Comparison of ENCODE assay signal across 10 cellular contexts in genomic region chr4:153512952-153513500, GRCh38. TPM values are rescaled to one million over a fixed set of nuclear protein-coding genes. Genes with fewer than 3 reads are reported as not detected.
A peak's percentile ranks its signal among the peaks of the same experiment; 100 is the strongest.
DNase-seq lines count a peak whose midpoint lies in the region; ATAC-seq, FAIRE-seq and TF ChIP-seq lines count a peak whose summit lies in the region.
"Had no signal": no experiment of that assay in that cellular context is flagged by ENCODE, and none has a peak within 500 bp of the region (broad histone marks: within the 10 kb centered on the region; RNA-seq: fewer than 3 reads in every experiment).

No MANE protein-coding gene starts in this region.

- peaks cover 4 to 44% (median 7%) of the 10 kb centered on the region in 3 donors for H3K36me3 Mint-ChIP-seq in CD8-positive, alpha-beta memory T cell

- H3K56ac ChIP-seq in IMR-90 (ENCODE audit: extremely low read depth, insufficient read depth, low read length) = 0 out of 2 replicates have a peak overlapping the region, but pooled peaks have one; percentile 37

- H3K4ac ChIP-seq in IMR-90 (ENCODE audit: low read depth, low read length) = peak overlapping the region; percentile 82

- peak overlapping the region; percentile 64 for H2BK20ac ChIP-seq in IMR-90 (ENCODE audit: low read depth, low read length)

- peak overlapping the region; percentile 68; the same call in 1 of the 2 replicates for H3K23ac ChIP-seq in IMR-90 (ENCODE audit: low read depth, low read length)

- peak overlapping the region; percentile 43 for H2BK5ac ChIP-seq in IMR-90 (ENCODE audit: low read depth, low read length, poor library complexity, severe bottlenecking)

- in situ Hi-C loops in IMR-90 (cut with MboI; ENCODE audit: low sequenced_read_pairs) = no loop called here

- no peak overlapping the region for H3K4me3 Mint-ChIP-seq in CD8-positive, alpha-beta memory T cell

- H4K20me1 ChIP-seq in IMR-90 (ENCODE audit: insufficient read depth, low read length) (no peaks in the 10 kb centered on the region; the same call in 1 of the 2 replicates), endothelial cell of umbilical vein (replicated peaks; ENCODE audit: control insufficient read depth, extremely low read depth, insufficient read depth, low read length) (no peaks in the 10 kb centered on the region)

- TF ChIP-seq POLR2A in IMR-90 (IDR thresholded peaks at IDR 0.05; ENCODE audit: low read depth, low read length) = no peak
- no peak for TF ChIP-seq POLR2A in endothelial cell of umbilical vein (IDR thresholded peaks at IDR 0.05; ENCODE audit: low read depth, low read length)
- no peak for TF ChIP-seq POLR2A in sigmoid colon (IDR thresholded peaks at IDR 0.05)

- POLR2A ChIA-PET in CD8-positive, alpha-beta memory T cell (lab: Charles Lee) = no interaction called here
- POLR2A ChIA-PET in IMR-90 (lab: Charles Lee; ENCODE audit: unreplicated experiment) (no interaction called here), endothelial cell of umbilical vein (lab: Charles Lee) (no interaction called here)

- no peaks in the 10 kb centered on the region for H3K36me3 ChIP-seq in CD8-positive, alpha-beta memory T cell (ENCODE audit: insufficient read depth, low read length)
- no peaks in the 10 kb centered on the region for H3K36me3 ChIP-seq in IMR-90 (ENCODE audit: control insufficient read depth, insufficient read depth, low read length)
- H3K36me3 ChIP-seq in endothelial cell of umbilical vein (ENCODE audit: control insufficient read depth in 2 of 2, extremely low read depth in 1 of 2, insufficient read depth in 2 of 2, low read length in 2 of 2) = no peaks in the 10 kb centered on the region
- H3K36me3 ChIP-seq in sigmoid colon = peaks cover 0 to 6% (median 0%) of the 10 kb centered on the region in 4 donors
- H3K36me3 ChIP-seq: Peyer's patch had no signal

- peaks cover 7% of the 10 kb centered on the region for H3K79me2 ChIP-seq in endothelial cell of umbilical vein (ENCODE audit: control insufficient read depth, insufficient read depth, low read length)

- H3K27me3 Mint-ChIP-seq in CD8-positive, alpha-beta memory T cell = no peaks in the 10 kb centered on the region

- H3K27me3 ChIP-seq in CD8-positive, alpha-beta memory T cell (ENCODE audit: insufficient read depth, low read length, poor library complexity, severe bottlenecking) = no peaks in the 10 kb centered on the region
- H3K27me3 ChIP-seq in IMR-90 (ENCODE audit: control insufficient read depth, insufficient read depth, low read length) = no peaks in the 10 kb centered on the region
- H3K27me3 ChIP-seq in endothelial cell of umbilical vein (ENCODE audit: control insufficient read depth in 2 of 2, insufficient read depth in 2 of 2, low read length in 2 of 2) = no peaks in the 10 kb centered on the region
- no peaks in the 10 kb centered on the region for H3K27me3 ChIP-seq in sigmoid colon
- H3K27me3 ChIP-seq: Peyer's patch had no signal

- WGBS in IMR-90 (ENCODE audit: extremely low coverage in 2 of 2, insufficient read length in 1 of 2), 2 experiments = no CpG with 5 or more reads among the region's 3 CpGs
- WGBS in sigmoid colon, 2 donors = 83 to 89% methylated on average over 3 of the region's 3 CpGs

- H3K79me1 ChIP-seq in IMR-90 (ENCODE audit: low read depth in 1 of 2, low read length in 2 of 2) = peaks cover 4 to 9% of the 10 kb centered on the region in 2 experiments; a peak in 2 of 4 replicates

- no peak overlapping the region for H3K4me3 ChIP-seq in CD8-positive, alpha-beta memory T cell (ENCODE audit: low read length)
- H3K4me3 ChIP-seq in IMR-90 (ENCODE audit: insufficient read depth, low read depth, low read length) = no peak overlapping the region
- no peak overlapping the region for H3K4me3 ChIP-seq in endothelial cell of umbilical vein (replicated peaks in 1 of 3; ENCODE audit: insufficient read depth in 1 of 3, low read depth in 1 of 3, low read length in 3 of 3)
- no peak overlapping the region for H3K4me3 ChIP-seq in sigmoid colon
- H3K4me3 ChIP-seq: Peyer's patch had no signal

- peaks cover 52 to 74% (median 73%) of the 10 kb centered on the region in 3 donors for H3K4me1 Mint-ChIP-seq in CD8-positive, alpha-beta memory T cell

- H3K4me2 ChIP-seq in IMR-90 (ENCODE audit: low read depth, low read length) = no peak overlapping the region
- H3K4me2 ChIP-seq in endothelial cell of umbilical vein (ENCODE audit: insufficient read depth, low read length) = peak overlapping the region; percentile 59

- H3K9me1 ChIP-seq in IMR-90 (ENCODE audit: insufficient read depth, low read length) (peaks cover 4% of the 10 kb centered on the region; the same call in 1 of the 2 replicates), endothelial cell of umbilical vein (replicated peaks; ENCODE audit: control insufficient read depth, extremely low read depth, insufficient read depth, low read length) (no peaks in the 10 kb centered on the region)

- H2BK120ac ChIP-seq in IMR-90 (ENCODE audit: low read depth, low read length) = peak overlapping the region; percentile 59

- H2BK15ac ChIP-seq in IMR-90 (ENCODE audit: low read depth, low read length) = peak overlapping the region; percentile 35; the same call in 1 of the 3 replicates

- H4K91ac ChIP-seq in IMR-90 (ENCODE audit: insufficient read depth, low read depth, low read length) = peak overlapping the region; percentile 66

- no peaks in the 10 kb centered on the region for H3K9me3 Mint-ChIP-seq in CD8-positive, alpha-beta memory T cell

- peak overlapping the region in 7 of 8 donors; percentile 7 to 66 (median 23) for H3K27ac Mint-ChIP-seq in CD8-positive, alpha-beta memory T cell

- H2AK9ac ChIP-seq in IMR-90 (replicated peaks; ENCODE audit: low read depth, low read length, poor library complexity) = no peak overlapping the region

- no peak for DNase-seq in CD8-positive, alpha-beta memory T cell
- DNase-seq in IMR-90 (peak; percentile 49), endothelial cell of umbilical vein (ENCODE audit: low read depth, low spot score) (no peak), sigmoid colon (no peak), activated gamma-delta T cell treated with Interleukin-2 at 50 U/mL for 16 hours (no peak), NCI-H774 (lab: John Stamatoyannopoulos, UW) (no peak), substantia nigra (lab: John Stamatoyannopoulos, UW) (no peak)
- DNase-seq: activated effector memory CD4-positive, alpha-beta T cell treated with anti-CD3 and anti-CD28 coated beads, Interleukin-2, amount 50 U/mL, for 16 hours; NCI-H2029; Peyer's patch had no signal

- CTCF ChIA-PET in CD8-positive, alpha-beta memory T cell (lab: Charles Lee) = no interaction called here
- CTCF ChIA-PET in IMR-90 (lab: Yijun Ruan, JAX) (no interaction called here), endothelial cell of umbilical vein (lab: Charles Lee) (interaction anchor here (1.2 to 1.4 kb wide), 3 partner anchors 23 to 61 kb away, joined by 3 to 6 read pairs (median 4); no protein-coding TSS in a partner anchor)

- H3K9ac ChIP-seq in IMR-90 (ENCODE audit: low read depth, low read length) = no peak overlapping the region
- H3K9ac ChIP-seq in endothelial cell of umbilical vein (replicated peaks; ENCODE audit: extremely low read depth, insufficient read depth, low read length) = no peak overlapping the region

- TF ChIP-seq CTCF in IMR-90 (conservative IDR thresholded peaks at IDR 0.05; ENCODE audit: low read depth, low read length) (no peak), endothelial cell of umbilical vein (IDR thresholded peaks at IDR 0.05; ENCODE audit: extremely low read depth in 1 of 2, insufficient read depth in 1 of 2, low read depth in 1 of 2, low read length in 2 of 2) (no peak), sigmoid colon (IDR thresholded peaks at IDR 0.05) (no peak)

- no peak overlapping the region for H3K27ac ChIP-seq in CD8-positive, alpha-beta memory T cell (ENCODE audit: low read depth, low read length)
- H3K27ac ChIP-seq in IMR-90 (ENCODE audit: insufficient read depth, low read length) = no peak overlapping the region
- peak overlapping the region; percentile 82 for H3K27ac ChIP-seq in endothelial cell of umbilical vein (ENCODE audit: insufficient read depth, low read depth, low read length)
- peak overlapping the region in 3 of 4 donors; percentile 11 to 58 (median 21) for H3K27ac ChIP-seq in sigmoid colon
- H3K27ac ChIP-seq in substantia nigra (ENCODE audit: low read depth, low read length, poor library complexity, severe bottlenecking) = no peak overlapping the region

- dilution Hi-C loops in IMR-90 (cut with HindIII; ENCODE audit: low sequenced_read_pairs, unreplicated experiment) = no loop called here
- dilution Hi-C loops in endothelial cell of umbilical vein (cut with MboI; ENCODE audit: extremely low pct_ligation_motif_present, low sequenced_read_pairs) = no loop called here

- no peak overlapping the region for H4K5ac ChIP-seq in IMR-90 (ENCODE audit: low read depth, low read length)

- peak; percentile 40 for ATAC-seq in IMR-90 (ENCODE audit: low read depth)

- H2AK5ac ChIP-seq in IMR-90 (ENCODE audit: low read depth, low read length) = no peak overlapping the region

- H2AFZ ChIP-seq in IMR-90 (replicated peaks; ENCODE audit: low read length, poor library complexity) (no peak overlapping the region), endothelial cell of umbilical vein (ENCODE audit: low read depth, low read length) (no peak overlapping the region)

- TF ChIP-seq RAD21 in IMR-90 (IDR thresholded peaks at IDR 0.05; ENCODE audit: low read length) = no peak

- intact Hi-C loops in IMR-90 (cut with micrococcal nuclease) = no loop called here
- intact Hi-C loops in endothelial cell of umbilical vein (cut with micrococcal nuclease) = loop anchor here (1.0 kb wide), 1 partner anchor 23 kb away; no protein-coding TSS in a partner anchor
- intact Hi-C loops in sigmoid colon (cut with DNase I) = no loop called here

- H3K18ac ChIP-seq in IMR-90 (ENCODE audit: low read depth, low read length) = peak overlapping the region; percentile 22; the same call in 1 of the 2 replicates

- no peaks in the 10 kb centered on the region for H3K9me3 ChIP-seq in CD8-positive, alpha-beta memory T cell (ENCODE audit: low read length)
- H3K9me3 ChIP-seq in IMR-90 (ENCODE audit: control insufficient read depth, insufficient read depth, low read length) = no peaks in the 10 kb centered on the region
- no peaks in the 10 kb centered on the region for H3K9me3 ChIP-seq in endothelial cell of umbilical vein (replicated peaks; ENCODE audit: control insufficient read depth, insufficient read depth, low read length)
- H3K9me3 ChIP-seq in sigmoid colon = no peaks in the 10 kb centered on the region
- H3K9me3 ChIP-seq: Peyer's patch had no signal

- no peak for FAIRE-seq in endothelial cell of umbilical vein (lab: Jason Lieb, UNC)

- peaks cover 33% of the 10 kb centered on the region for H3K4me1 ChIP-seq in CD8-positive, alpha-beta memory T cell (ENCODE audit: insufficient read depth, low read length)
- H3K4me1 ChIP-seq in IMR-90 (ENCODE audit: control insufficient read depth, insufficient read depth, low read length) = peaks cover 4% of the 10 kb centered on the region; the same call in 1 of the 2 replicates
- peaks cover 18% of the 10 kb centered on the region for H3K4me1 ChIP-seq in endothelial cell of umbilical vein (ENCODE audit: control insufficient read depth, extremely low read depth, insufficient read depth, low read length)
- H3K4me1 ChIP-seq in sigmoid colon = peaks cover 0 to 25% (median 17%) of the 10 kb centered on the region in 4 donors
- H3K4me1 ChIP-seq: Peyer's patch had no signal

- peak overlapping the region in 1 of 2 experiments; percentile 32; a peak in 2 of 4 replicates for H4K8ac ChIP-seq in IMR-90 (ENCODE audit: low read depth in 2 of 2, low read length in 2 of 2)

- no peak for TF ChIP-seq EP300 in sigmoid colon (IDR thresholded peaks at IDR 0.05)

- BruUV-seq in IMR-90 (replicated peaks; lab: Mats Ljungman, UMichigan) (no TSS peak), endothelial cell of umbilical vein (replicated peaks; lab: Mats Ljungman, UMichigan) (no TSS peak)

- peak overlapping the region; percentile 76; the same call in 1 of the 2 replicates for H3K14ac ChIP-seq in IMR-90 (replicated peaks; ENCODE audit: low read depth, low read length)

RNA-seq across cellular contexts. Expression of gene TMEM131L, which starts 46.9 kb away (rescaled TPM):
- 10 to 100 TPM; 28.1 to 29.6 TPM for total RNA-seq in CD8-positive, alpha-beta memory T cell
- 28.6 TPM for polyA plus RNA-seq in CD8-positive, alpha-beta memory T cell
- total RNA-seq in IMR-90 (2012; rRNA removed) = 16.1 and 23.8 TPM in 2 replicates
- polyA plus RNA-seq in IMR-90 (2012; rRNA removed) = 8.2 and 8.4 TPM in 2 replicates
- polyA plus RNA-seq in IMR-90 (2012; cell fraction: cytosol; rRNA removed) = 3.9 and 4.9 TPM in 2 replicates
- 10.1 and 26.3 TPM in 2 replicates for polyA plus RNA-seq in IMR-90 (2012; cell fraction: nucleus; rRNA removed; ENCODE audit: low replicate concordance)
- 19.1 and 21.2 TPM in 2 replicates for total RNA-seq in endothelial cell of umbilical vein
- 7.2 and 7.7 TPM in 2 replicates for polyA plus RNA-seq in endothelial cell of umbilical vein
- 6.5 and 7.5 TPM in 2 replicates for polyA plus RNA-seq in endothelial cell of umbilical vein (2011; cell fraction: cytosol; rRNA removed)
- polyA plus RNA-seq in endothelial cell of umbilical vein (2011; cell fraction: nucleus; rRNA removed) = 24.8 and 29.1 TPM in 2 replicates
- polyA plus RNA-seq in endothelial cell of umbilical vein (2012) = 9.8 and 13.2 TPM in 2 replicates
- 22.1 and 25.4 TPM in 2 replicates for polyA minus RNA-seq in endothelial cell of umbilical vein
- 3.1 TPM for polyA minus RNA-seq in endothelial cell of umbilical vein (2011; cell fraction: cytosol; rRNA and poly(A)+ RNA removed)
- polyA minus RNA-seq in endothelial cell of umbilical vein (2011; cell fraction: nucleus; rRNA and poly(A)+ RNA removed) = 32.0 and 62.3 TPM in 2 replicates
- 10 to 100 TPM in 3 of 4 donors, 1 to 10 TPM in 1; 8.2 to 27.2 (median 15.6) TPM for total RNA-seq in sigmoid colon
- polyA plus RNA-seq in sigmoid colon = 10 to 100 TPM in 1 of 3 donors, under 1 TPM in 2; 0.60 to 15.2 (median 0.69) TPM

Comparison
In these comparisons a context has a peak if more than half of its experiments do, and no peak if none do; other contexts are left out.
1. H3K27ac ChIP-seq: peak in endothelial cell of umbilical vein (single experiment) and sigmoid colon (3 of 4); none in CD8-positive, alpha-beta memory T cell (single experiment), IMR-90 (single experiment) and substantia nigra (single experiment).